In the genomic region with DNA sequence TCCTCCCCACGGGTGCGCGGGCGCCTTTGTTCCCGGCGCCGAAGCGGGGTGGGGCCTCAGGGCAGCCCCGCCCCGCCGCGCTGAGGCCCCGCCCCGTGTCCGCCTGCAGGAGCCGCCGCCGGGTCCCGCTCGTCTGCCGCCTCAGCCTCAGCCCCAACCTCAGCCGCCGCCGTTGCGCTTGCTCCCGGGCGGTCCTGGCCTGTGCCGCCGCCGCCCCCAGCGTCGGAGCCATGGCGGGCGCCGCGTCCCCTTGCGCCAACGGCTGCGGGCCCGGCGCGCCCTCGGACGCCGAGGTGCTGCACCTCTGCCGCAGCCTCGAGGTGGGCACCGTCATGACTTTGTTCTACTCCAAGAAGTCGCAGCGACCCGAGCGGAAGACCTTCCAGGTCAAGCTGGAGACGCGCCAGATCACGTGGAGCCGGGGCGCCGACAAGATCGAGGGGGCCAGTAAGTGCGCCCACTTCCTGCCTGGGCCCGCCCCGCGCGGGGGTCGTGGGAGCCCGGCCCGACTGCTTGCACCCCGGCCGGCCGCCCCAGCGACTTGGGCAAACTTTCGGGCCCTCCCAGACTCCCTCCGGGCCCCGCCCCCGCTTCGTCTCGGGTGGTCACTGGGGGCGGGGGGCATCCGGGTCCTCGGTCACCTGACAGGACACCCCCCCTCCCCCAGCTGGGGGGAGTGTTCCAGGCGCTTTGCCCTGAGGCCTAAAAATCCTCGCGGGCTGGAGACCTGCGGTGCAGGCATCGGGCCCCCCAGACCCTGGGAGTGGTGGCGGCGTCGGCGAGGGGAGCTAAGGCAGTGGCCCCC, we compare ENCODE assay signal across 1 cellular context.
TF ChIP-seq lines count a peak whose summit lies in the region.

Gene PLCG1 (plus strand): TSS at position 132 of the 805 bp plus-strand sequence. CDS start 99 bp downstream, at position 231.

TF ChIP-seq in K562, 482 proteins besides CTCF, POLR2A, EP300 and RAD21 (continued from another document and continues in another):
- TF ChIP-seq ZNF639 (CRISPR knock-in tag; conservative IDR thresholded peaks at IDR 0.05 in 1 of 2, IDR thresholded peaks at IDR 0.05 in 1 of 2): peak in 1 of 2 experiments; percentile 35; a peak in 1 of 4 replicates
- no peak for TF ChIP-seq ZNF174 (CRISPR knock-in tag; IDR thresholded peaks at IDR 0.05)
- TF ChIP-seq ZKSCAN3 (CRISPR knock-in tag; IDR thresholded peaks at IDR 0.05): no peak
- no peak for TF ChIP-seq KLF13 (tag; IDR thresholded peaks at IDR 0.05; ENCODE audit: borderline replicate concordance, low read depth)
- TF ChIP-seq KLF6 (CRISPR knock-in tag; IDR thresholded peaks at IDR 0.05; ENCODE audit: borderline replicate concordance): no peak
- TF ChIP-seq ZNF644 (tag; IDR thresholded peaks at IDR 0.05; ENCODE audit: low read depth): no peak
- TF ChIP-seq BRD9 (IDR thresholded peaks at IDR 0.05; ENCODE audit: low read depth, partially characterized antibody): no peak
- TF ChIP-seq FIP1L1 (IDR thresholded peaks at IDR 0.05; ENCODE audit: low read depth, low read length, poor library complexity, severe bottlenecking): peak; percentile 19
- 0 out of 2 replicates have a peak, but pooled peaks have one; percentile 11 for TF ChIP-seq NFIX (CRISPR knock-in tag; IDR thresholded peaks at IDR 0.05; ENCODE audit: low read depth)
- peak; percentile 42 for TF ChIP-seq HMGN3 (IDR thresholded peaks at IDR 0.05; ENCODE audit: borderline replicate concordance, extremely low read depth, insufficient read length, low read depth, low read length)
- TF ChIP-seq, protein P1, sequence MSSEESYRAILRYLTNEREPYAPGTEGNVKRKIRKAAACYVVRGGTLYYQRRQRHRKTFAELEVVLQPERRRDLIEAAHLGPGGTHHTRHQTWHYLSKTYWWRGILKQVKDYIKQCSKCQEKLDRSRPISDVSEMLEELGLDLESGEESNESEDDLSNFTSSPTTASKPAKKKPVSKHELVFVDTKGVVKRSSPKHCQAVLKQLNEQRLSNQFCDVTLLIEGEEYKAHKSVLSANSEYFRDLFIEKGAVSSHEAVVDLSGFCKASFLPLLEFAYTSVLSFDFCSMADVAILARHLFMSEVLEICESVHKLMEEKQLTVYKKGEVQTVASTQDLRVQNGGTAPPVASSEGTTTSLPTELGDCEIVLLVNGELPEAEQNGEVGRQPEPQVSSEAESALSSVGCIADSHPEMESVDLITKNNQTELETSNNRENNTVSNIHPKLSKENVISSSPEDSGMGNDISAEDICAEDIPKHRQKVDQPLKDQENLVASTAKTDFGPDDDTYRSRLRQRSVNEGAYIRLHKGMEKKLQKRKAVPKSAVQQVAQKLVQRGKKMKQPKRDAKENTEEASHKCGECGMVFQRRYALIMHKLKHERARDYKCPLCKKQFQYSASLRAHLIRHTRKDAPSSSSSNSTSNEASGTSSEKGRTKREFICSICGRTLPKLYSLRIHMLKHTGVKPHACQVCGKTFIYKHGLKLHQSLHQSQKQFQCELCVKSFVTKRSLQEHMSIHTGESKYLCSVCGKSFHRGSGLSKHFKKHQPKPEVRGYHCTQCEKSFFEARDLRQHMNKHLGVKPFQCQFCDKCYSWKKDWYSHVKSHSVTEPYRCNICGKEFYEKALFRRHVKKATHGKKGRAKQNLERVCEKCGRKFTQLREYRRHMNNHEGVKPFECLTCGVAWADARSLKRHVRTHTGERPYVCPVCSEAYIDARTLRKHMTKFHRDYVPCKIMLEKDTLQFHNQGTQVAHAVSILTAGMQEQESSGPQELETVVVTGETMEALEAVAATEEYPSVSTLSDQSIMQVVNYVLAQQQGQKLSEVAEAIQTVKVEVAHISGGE (CRISPR knock-in tag; IDR thresholded peaks at IDR 0.05): peak in 2 of 3 experiments; percentile 64 to 75; a peak in 3 of 6 replicates
- peak; percentile 80 for TF ChIP-seq GABPA (tag; conservative IDR thresholded peaks at IDR 0.05; ENCODE audit: low read depth)
- TF ChIP-seq SAP30 (IDR thresholded peaks at IDR 0.05; ENCODE audit: borderline replicate concordance, insufficient read depth, low read depth, low read length, poor library complexity, severe bottlenecking): peak; percentile 40
- no peak for TF ChIP-seq KLF10 (CRISPR knock-in tag; IDR thresholded peaks at IDR 0.05)
- TF ChIP-seq, protein P2, sequence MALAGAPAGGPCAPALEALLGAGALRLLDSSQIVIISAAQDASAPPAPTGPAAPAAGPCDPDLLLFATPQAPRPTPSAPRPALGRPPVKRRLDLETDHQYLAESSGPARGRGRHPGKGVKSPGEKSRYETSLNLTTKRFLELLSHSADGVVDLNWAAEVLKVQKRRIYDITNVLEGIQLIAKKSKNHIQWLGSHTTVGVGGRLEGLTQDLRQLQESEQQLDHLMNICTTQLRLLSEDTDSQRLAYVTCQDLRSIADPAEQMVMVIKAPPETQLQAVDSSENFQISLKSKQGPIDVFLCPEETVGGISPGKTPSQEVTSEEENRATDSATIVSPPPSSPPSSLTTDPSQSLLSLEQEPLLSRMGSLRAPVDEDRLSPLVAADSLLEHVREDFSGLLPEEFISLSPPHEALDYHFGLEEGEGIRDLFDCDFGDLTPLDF (CRISPR knock-in tag; IDR thresholded peaks at IDR 0.05): no peak
- TF ChIP-seq SMAD4 (CRISPR knock-in tag; conservative IDR thresholded peaks at IDR 0.05): peak; percentile 10; the same call in 1 of the 2 replicates
- TF ChIP-seq, protein P3, sequence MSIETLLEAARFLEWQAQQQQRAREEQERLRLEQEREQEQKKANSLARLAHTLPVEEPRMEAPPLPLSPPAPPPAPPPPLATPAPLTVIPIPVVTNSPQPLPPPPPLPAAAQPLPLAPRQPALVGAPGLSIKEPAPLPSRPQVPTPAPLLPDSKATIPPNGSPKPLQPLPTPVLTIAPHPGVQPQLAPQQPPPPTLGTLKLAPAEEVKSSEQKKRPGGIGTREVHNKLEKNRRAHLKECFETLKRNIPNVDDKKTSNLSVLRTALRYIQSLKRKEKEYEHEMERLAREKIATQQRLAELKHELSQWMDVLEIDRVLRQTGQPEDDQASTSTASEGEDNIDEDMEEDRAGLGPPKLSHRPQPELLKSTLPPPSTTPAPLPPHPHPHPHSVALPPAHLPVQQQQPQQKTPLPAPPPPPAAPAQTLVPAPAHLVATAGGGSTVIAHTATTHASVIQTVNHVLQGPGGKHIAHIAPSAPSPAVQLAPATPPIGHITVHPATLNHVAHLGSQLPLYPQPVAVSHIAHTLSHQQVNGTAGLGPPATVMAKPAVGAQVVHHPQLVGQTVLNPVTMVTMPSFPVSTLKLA (conservative IDR thresholded peaks at IDR 0.05): peak in 1 of 2 experiments; percentile 64; a peak in 2 of 4 replicates
- peak; percentile 31; the same call in 1 of the 2 replicates for TF ChIP-seq MTA3 (IDR thresholded peaks at IDR 0.05; ENCODE audit: borderline replicate concordance)
- peak; percentile 35 for TF ChIP-seq TBP (optimal IDR thresholded peaks at IDR 0.05; ENCODE audit: low read depth, low read length)
- TF ChIP-seq SIN3A (IDR thresholded peaks at IDR 0.05; ENCODE audit: borderline replicate concordance in 2 of 2, control insufficient read depth in 1 of 2, low read depth in 2 of 2, low read length in 2 of 2): peak; percentile 60 to 66; a peak in 2 of 4 replicates
- peak; percentile 38 for TF ChIP-seq CBFA2T2 (conservative IDR thresholded peaks at IDR 0.05)
- peak; percentile 34; the same call in 1 of the 2 replicates for TF ChIP-seq SUPT5H (IDR thresholded peaks at IDR 0.05)
- TF ChIP-seq, protein P4, sequence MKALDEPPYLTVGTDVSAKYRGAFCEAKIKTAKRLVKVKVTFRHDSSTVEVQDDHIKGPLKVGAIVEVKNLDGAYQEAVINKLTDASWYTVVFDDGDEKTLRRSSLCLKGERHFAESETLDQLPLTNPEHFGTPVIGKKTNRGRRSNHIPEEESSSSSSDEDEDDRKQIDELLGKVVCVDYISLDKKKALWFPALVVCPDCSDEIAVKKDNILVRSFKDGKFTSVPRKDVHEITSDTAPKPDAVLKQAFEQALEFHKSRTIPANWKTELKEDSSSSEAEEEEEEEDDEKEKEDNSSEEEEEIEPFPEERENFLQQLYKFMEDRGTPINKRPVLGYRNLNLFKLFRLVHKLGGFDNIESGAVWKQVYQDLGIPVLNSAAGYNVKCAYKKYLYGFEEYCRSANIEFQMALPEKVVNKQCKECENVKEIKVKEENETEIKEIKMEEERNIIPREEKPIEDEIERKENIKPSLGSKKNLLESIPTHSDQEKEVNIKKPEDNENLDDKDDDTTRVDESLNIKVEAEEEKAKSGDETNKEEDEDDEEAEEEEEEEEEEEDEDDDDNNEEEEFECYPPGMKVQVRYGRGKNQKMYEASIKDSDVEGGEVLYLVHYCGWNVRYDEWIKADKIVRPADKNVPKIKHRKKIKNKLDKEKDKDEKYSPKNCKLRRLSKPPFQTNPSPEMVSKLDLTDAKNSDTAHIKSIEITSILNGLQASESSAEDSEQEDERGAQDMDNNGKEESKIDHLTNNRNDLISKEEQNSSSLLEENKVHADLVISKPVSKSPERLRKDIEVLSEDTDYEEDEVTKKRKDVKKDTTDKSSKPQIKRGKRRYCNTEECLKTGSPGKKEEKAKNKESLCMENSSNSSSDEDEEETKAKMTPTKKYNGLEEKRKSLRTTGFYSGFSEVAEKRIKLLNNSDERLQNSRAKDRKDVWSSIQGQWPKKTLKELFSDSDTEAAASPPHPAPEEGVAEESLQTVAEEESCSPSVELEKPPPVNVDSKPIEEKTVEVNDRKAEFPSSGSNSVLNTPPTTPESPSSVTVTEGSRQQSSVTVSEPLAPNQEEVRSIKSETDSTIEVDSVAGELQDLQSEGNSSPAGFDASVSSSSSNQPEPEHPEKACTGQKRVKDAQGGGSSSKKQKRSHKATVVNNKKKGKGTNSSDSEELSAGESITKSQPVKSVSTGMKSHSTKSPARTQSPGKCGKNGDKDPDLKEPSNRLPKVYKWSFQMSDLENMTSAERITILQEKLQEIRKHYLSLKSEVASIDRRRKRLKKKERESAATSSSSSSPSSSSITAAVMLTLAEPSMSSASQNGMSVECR (CRISPR knock-in tag; IDR thresholded peaks at IDR 0.05): peak; percentile 75
- TF ChIP-seq SAFB2 (IDR thresholded peaks at IDR 0.05; ENCODE audit: borderline replicate concordance, low read depth, low read length, severe bottlenecking): no peak
- peak; percentile 43; the same call in 1 of the 2 replicates for TF ChIP-seq MAX (CRISPR knock-in tag; IDR thresholded peaks at IDR 0.05)
- no peak for TF ChIP-seq MCM3 (IDR thresholded peaks at IDR 0.05)
- TF ChIP-seq AFF4 (CRISPR knock-in tag; IDR thresholded peaks at IDR 0.05): no peak; the same call in 1 of the 2 replicates
- TF ChIP-seq MYC (IDR thresholded peaks at IDR 0.05; ENCODE audit: low read depth, low read length): peak; percentile 44; the same call in 1 of the 2 replicates
- no peak for TF ChIP-seq MYC (CRISPR knock-in tag; IDR thresholded peaks at IDR 0.05; ENCODE audit: borderline replicate concordance, low read depth)
- TF ChIP-seq ZNF124 (CRISPR knock-in tag; IDR thresholded peaks at IDR 0.05): no peak
- TF ChIP-seq SP1 (CRISPR knock-in tag; IDR thresholded peaks at IDR 0.05): no peak
- no peak for TF ChIP-seq SP2 (IDR thresholded peaks at IDR 0.05; ENCODE audit: extremely low read depth, low read depth, low read length, poor library complexity, severe bottlenecking)
- TF ChIP-seq KAT7 (CRISPR knock-in tag; IDR thresholded peaks at IDR 0.05; ENCODE audit: borderline replicate concordance): 0 out of 2 replicates have a peak, but pooled peaks have one; percentile 15
- TF ChIP-seq THAP7 (CRISPR knock-in tag; IDR thresholded peaks at IDR 0.05): no peak
- TF ChIP-seq TAF1 (IDR thresholded peaks at IDR 0.05; ENCODE audit: control insufficient read depth, extremely low read depth, insufficient read depth, low read length, severe bottlenecking): peak; percentile 27
